Comparison of ENCODE assay signal across 1 cellular context in the genomic region with DNA sequence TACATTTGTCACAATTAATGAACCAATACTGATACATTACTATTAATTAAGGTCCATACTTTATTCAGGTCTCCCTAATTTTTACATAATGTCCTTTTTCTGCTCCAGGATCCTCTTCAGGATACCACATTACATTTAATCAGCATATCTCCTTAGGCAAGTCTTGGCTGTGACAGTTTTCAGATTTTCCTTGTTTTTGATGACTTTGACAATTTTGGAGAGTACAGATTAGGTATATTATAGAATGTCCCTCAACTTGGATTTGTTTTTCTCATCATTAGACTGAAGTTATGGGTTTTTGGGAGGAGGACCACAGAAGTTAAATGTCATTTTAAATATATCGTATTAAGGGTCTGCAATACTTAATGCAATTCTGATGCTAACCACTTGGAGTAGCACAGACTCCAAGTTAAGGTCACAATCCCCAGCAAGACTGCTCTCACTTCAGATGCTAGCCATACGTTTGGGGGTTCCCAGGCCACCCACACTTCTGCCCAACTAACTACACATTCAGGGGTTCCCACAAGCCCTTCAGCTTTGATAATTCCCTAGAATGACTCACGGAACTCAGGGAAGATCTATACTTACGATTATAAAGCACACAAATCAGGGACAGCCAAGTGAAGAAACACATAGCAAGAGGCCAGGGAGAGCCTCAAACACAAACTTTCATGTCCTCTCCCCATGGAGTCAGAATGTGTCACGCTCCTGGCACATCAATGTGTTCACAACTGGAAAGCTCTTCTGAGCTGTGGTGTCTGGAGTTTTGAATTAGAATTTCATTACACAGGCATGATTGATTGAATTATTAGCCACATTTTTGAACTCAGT.
TF ChIP-seq lines count a peak whose summit lies in the region.

No MANE protein-coding gene starts in this region.

TF ChIP-seq in HepG2, 621 proteins besides CTCF, POLR2A, EP300 and RAD21:
- 0 out of 2 replicates have a peak, but pooled peaks have one; percentile 28 for TF ChIP-seq ZNF670 (CRISPR knock-in tag; IDR thresholded peaks at IDR 0.05; ENCODE audit: borderline replicate concordance)
- TF ChIP-seq, protein P1, sequence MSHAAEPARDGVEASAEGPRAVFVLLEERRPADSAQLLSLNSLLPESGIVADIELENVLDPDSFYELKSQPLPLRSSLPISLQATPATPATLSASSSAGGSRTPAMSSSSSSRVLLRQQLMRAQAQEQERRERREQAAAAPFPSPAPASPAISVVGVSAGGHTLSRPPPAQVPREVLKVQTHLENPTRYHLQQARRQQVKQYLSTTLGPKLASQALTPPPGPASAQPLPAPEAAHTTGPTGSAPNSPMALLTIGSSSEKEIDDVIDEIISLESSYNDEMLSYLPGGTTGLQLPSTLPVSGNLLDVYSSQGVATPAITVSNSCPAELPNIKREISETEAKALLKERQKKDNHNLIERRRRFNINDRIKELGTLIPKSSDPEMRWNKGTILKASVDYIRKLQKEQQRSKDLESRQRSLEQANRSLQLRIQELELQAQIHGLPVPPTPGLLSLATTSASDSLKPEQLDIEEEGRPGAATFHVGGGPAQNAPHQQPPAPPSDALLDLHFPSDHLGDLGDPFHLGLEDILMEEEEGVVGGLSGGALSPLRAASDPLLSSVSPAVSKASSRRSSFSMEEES (CRISPR knock-in tag; IDR thresholded peaks at IDR 0.05) = 0 out of 2 replicates have a peak, but pooled peaks have one; percentile 16
- peak; percentile 70; the same call in 1 of the 2 replicates for TF ChIP-seq ZNF232 (CRISPR knock-in tag; IDR thresholded peaks at IDR 0.05; ENCODE audit: borderline replicate concordance)
- peak; percentile 86 to 92 for TF ChIP-seq MAFK (conservative IDR thresholded peaks at IDR 0.05 in 1 of 2, IDR thresholded peaks at IDR 0.05 in 1 of 2; ENCODE audit: low read length in 2 of 2)
- TF ChIP-seq, protein P2, sequence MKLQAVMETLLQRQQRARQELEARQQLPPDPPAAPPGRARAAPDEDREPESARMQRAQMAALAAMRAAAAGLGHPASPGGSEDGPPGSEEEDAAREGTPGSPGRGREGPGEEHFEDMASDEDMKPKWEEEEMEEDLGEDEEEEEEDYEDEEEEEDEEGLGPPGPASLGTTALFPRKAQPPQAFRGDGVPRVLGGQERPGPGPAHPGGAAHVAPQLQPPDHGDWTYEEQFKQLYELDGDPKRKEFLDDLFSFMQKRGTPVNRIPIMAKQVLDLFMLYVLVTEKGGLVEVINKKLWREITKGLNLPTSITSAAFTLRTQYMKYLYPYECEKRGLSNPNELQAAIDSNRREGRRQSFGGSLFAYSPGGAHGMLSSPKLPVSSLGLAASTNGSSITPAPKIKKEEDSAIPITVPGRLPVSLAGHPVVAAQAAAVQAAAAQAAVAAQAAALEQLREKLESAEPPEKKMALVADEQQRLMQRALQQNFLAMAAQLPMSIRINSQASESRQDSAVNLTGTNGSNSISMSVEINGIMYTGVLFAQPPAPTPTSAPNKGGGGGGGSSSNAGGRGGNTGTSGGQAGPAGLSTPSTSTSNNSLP (IDR thresholded peaks at IDR 0.05; ENCODE audit: low read depth, low read length) = peak; percentile 56
- TF ChIP-seq STAG1 (CRISPR knock-in tag; IDR thresholded peaks at IDR 0.05) = peak; percentile 81
- peak; percentile 83 for TF ChIP-seq MAFF (IDR thresholded peaks at IDR 0.05; ENCODE audit: low read depth, low read length)
- TF ChIP-seq HNRNPLL (IDR thresholded peaks at IDR 0.05; ENCODE audit: low read depth, low read length, poor library complexity, severe bottlenecking) = no peak
- no peak for TF ChIP-seq ZNF563 (CRISPR knock-in tag; IDR thresholded peaks at IDR 0.05)
- no peak for TF ChIP-seq ZNF431 (CRISPR knock-in tag; IDR thresholded peaks at IDR 0.05; ENCODE audit: borderline replicate concordance, low read depth)
- no peak for TF ChIP-seq MED1 (CRISPR knock-in tag; IDR thresholded peaks at IDR 0.05)
- TF ChIP-seq SMC3 (IDR thresholded peaks at IDR 0.05; ENCODE audit: low read length) = peak; percentile 40; the same call in 1 of the 2 replicates
- TF ChIP-seq ATF5 (CRISPR knock-in tag; IDR thresholded peaks at IDR 0.05; ENCODE audit: low read depth) = no peak
